13 cellular contexts compared by ENCODE assay signal in the genomic region with DNA sequence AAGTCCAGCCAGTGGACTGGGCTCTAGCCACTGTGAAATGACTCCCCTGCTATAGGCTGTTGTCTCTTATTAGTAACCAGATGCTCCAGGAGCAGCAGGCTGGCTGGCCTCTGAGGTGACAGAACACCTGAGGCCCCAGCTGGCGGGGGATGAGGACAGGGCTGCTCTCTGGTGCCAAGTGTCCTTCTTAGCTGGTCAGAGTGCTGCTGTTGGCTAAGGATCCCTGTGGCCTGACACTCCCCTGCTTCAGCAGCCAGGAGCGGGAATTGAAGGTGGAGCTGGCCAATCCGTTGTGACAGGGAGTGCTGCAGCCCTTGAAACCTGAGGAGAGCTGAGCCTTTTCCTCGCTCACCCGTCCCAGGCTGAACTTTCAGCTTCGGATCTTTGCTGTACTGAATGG. TPM values are rescaled to one million over a fixed set of nuclear protein-coding genes. Genes with fewer than 3 reads are reported as not detected.
DNase-seq lines count a peak whose midpoint lies in the region; ATAC-seq and TF ChIP-seq lines count a peak whose summit lies in the region.
"Had no signal": no experiment of that assay in that cellular context is flagged by ENCODE, and none has a peak within 500 bp of the region (broad histone marks: within the 10 kb centered on the region; RNA-seq: fewer than 3 reads in every experiment).

No MANE protein-coding gene starts in this region.

- ATAC-seq in lower lobe of right lung, result peak; percentile 26 to 78
- ATAC-seq in GM18907 (IDR thresholded peaks at IDR 0.05; ENCODE audit: unreplicated experiment), result no peak
- ATAC-seq in HG03108 (IDR thresholded peaks at IDR 0.05; ENCODE audit: unreplicated experiment), result no peak
- no peak for ATAC-seq in GM19023 (IDR thresholded peaks at IDR 0.05; ENCODE audit: unreplicated experiment)

- no peak for TF ChIP-seq CTCF in lower lobe of right lung (IDR thresholded peaks at IDR 0.05)

- H3K4me1 ChIP-seq in lower lobe of right lung, result no peaks in the 10 kb centered on the region

- H3K27ac ChIP-seq in lower lobe of right lung, result no peak overlapping the region

- intact Hi-C loops in lower lobe of right lung (cut with DNase I), result no loop called here

- H3K27me3 ChIP-seq in lower lobe of right lung (ENCODE audit: low read depth), result peaks cover 4% of the 10 kb centered on the region

- no peaks in the 10 kb centered on the region for H3K9me3 ChIP-seq in lower lobe of right lung

- no peaks in the 10 kb centered on the region for H3K36me3 ChIP-seq in lower lobe of right lung

- H3K4me3 ChIP-seq in lower lobe of right lung, result no peak overlapping the region

- DNase-seq in COLO668 (lab: John Stamatoyannopoulos, UW; ENCODE audit: unreplicated experiment), result peak; percentile 40
- DNase-seq in NCI-H2029 treated with DMSO at 0.1 percent for 48 hours (lab: John Stamatoyannopoulos, UW), result peak; percentile 46
- peak; percentile 41 for DNase-seq in astrocyte of the hippocampus (ENCODE audit: low read depth, low spot score)
- DNase-seq in lower lobe of right lung, result peak; percentile 57
- no peak for DNase-seq in dermis blood vessel endothelial cell
- DNase-seq: AML-193; effector memory CD4-positive, alpha-beta T cell; hippocampal formation; NCI-H1048; trophoblast cell had no signal

RNA-seq across cellular contexts. Expression of a gene that starts 30.7 kb away (rescaled TPM):
- total RNA-seq in lower lobe of right lung (6.4 TPM), dermis blood vessel endothelial cell (1.1 and 1.4 TPM in 2 replicates)

RNA-seq across cellular contexts. Expression of a gene that starts 45.8 kb away (rescaled TPM):
- total RNA-seq in lower lobe of right lung (2.3 TPM), dermis blood vessel endothelial cell (1.4 TPM in 2 replicates)

Comparison
In these comparisons a context has a peak if more than half of its experiments do, and no peak if none do; other contexts are left out.
1. ATAC-seq: peak in lower lobe of right lung (2 of 2); none in GM18907 (single experiment), HG03108 (single experiment) and GM19023 (single experiment).